In the genomic region with DNA sequence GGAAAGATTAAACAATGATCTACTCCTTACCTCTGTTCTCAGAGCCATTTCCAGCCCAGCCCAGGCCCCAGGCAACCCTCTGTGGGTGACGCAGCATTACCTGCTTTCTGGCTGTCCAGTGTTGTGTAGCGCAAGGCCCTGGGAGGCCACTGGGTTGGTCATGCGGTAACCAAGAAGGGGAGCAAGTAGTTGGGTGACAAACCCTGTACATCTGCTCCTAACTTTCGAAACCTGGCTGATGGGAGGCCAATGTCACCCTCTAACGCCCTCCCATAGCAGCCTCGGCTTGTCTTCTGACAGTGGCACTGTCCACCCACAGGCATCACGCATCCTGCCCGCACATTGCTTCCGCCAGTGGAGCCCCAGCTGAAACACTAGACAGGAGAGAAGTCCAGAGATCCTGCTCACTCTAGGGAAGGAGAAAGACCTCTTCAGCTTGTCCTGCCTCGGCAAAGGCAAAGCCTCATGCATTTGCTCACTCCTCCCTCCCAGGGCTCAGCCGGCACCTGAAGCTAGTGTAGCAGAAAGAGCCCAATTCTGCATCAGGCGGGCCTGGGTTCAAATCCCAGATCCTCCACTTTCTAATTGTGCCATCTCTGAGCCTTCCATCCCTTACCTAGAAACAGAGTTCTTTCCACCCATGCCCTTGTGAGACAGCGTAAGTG, we compare ENCODE assay signal across 16 cellular contexts.
A peak's percentile ranks its signal among the peaks of the same experiment; 100 is the strongest.
DNase-seq lines count a peak whose midpoint lies in the region; TF ChIP-seq lines count a peak whose summit lies in the region.
"Had no signal": no experiment of that assay in that cellular context is flagged by ENCODE, and none has a peak within 500 bp of the region (broad histone marks: within the 10 kb centered on the region; RNA-seq: fewer than 3 reads in every experiment).

No MANE protein-coding gene starts in this region.

- BruUV-seq in MCF 10A (replicated peaks; lab: Mats Ljungman, UMichigan), result no TSS peak

- 94 to 99% methylated on average over 9 to 13 of the region's 13 CpGs for WGBS in endodermal cell (ENCODE audit: insufficient coverage in 1 of 2, insufficient read length in 1 of 2), 2 experiments
- WGBS in spleen, 5 donors, result 90 to 97% (median 92%) methylated on average over 13 of the region's 13 CpGs

- intact Hi-C loops in spleen (cut with DNase I; ENCODE audit: low total_unique reads) (no loop called here), MCF 10A (cut with micrococcal nuclease) (no loop called here)

- H3K27ac Mint-ChIP-seq in endodermal cell (no peak overlapping the region), MCF 10A (ENCODE audit: low read depth, unreplicated experiment) (no peak overlapping the region)

- TF ChIP-seq POLR2A in Peyer's patch (IDR thresholded peaks at IDR 0.05) (no peak), spleen (IDR thresholded peaks at IDR 0.05) (no peak)

- H3K4me1 Mint-ChIP-seq in endodermal cell (no peaks in the 10 kb centered on the region), MCF 10A (ENCODE audit: insufficient read depth, unreplicated experiment) (no peaks in the 10 kb centered on the region)

- POLR2A ChIA-PET in MCF 10A (lab: Yijun Ruan, JAX), result no interaction called here

- H3K27me3 Mint-ChIP-seq in endodermal cell (ENCODE audit: insufficient read depth) (no peaks in the 10 kb centered on the region), MCF 10A (ENCODE audit: insufficient read depth, unreplicated experiment) (no peaks in the 10 kb centered on the region)

- H3K9me3 Mint-ChIP-seq in endodermal cell, result peaks cover 18% of the 10 kb centered on the region
- peaks cover 20% of the 10 kb centered on the region for H3K9me3 Mint-ChIP-seq in MCF 10A (ENCODE audit: unreplicated experiment)

- no peaks in the 10 kb centered on the region for H3K36me3 Mint-ChIP-seq in endodermal cell (ENCODE audit: low read depth)
- H3K36me3 Mint-ChIP-seq in MCF 10A (ENCODE audit: insufficient read depth, unreplicated experiment), result no peaks in the 10 kb centered on the region

- H3K36me3 ChIP-seq in Peyer's patch (no peaks in the 10 kb centered on the region), endodermal cell (ENCODE audit: control insufficient read depth, insufficient read depth, low read length) (no peaks in the 10 kb centered on the region), spleen (no peaks in the 10 kb centered on the region)

- CTCF ChIA-PET in MCF 10A (lab: Yijun Ruan, JAX), result no interaction called here

- no peaks in the 10 kb centered on the region for H3K4me1 ChIP-seq in Peyer's patch
- H3K4me1 ChIP-seq in endodermal cell (ENCODE audit: control insufficient read depth, insufficient read depth, low read length), result no peaks in the 10 kb centered on the region
- H3K4me1 ChIP-seq in spleen, result no peaks in the 10 kb centered on the region

- TF ChIP-seq CTCF in Peyer's patch (IDR thresholded peaks at IDR 0.05) (no peak), endodermal cell (conservative IDR thresholded peaks at IDR 0.05) (no peak), spleen (IDR thresholded peaks at IDR 0.05 in 8 of 11, conservative IDR thresholded peaks at IDR 0.05 in 3 of 11) (no peak), MCF 10A (IDR thresholded peaks at IDR 0.05; ENCODE audit: unreplicated experiment) (no peak)

- H3K27ac ChIP-seq in Peyer's patch, result no peak overlapping the region
- H3K27ac ChIP-seq in endodermal cell (ENCODE audit: low read depth, low read length), result no peak overlapping the region
- no peak overlapping the region for H3K27ac ChIP-seq in spleen

- no peak overlapping the region for H3K9ac ChIP-seq in endodermal cell (ENCODE audit: extremely low read depth, low read length, poor library complexity, severe bottlenecking)

- no peaks in the 10 kb centered on the region for H3K27me3 ChIP-seq in Peyer's patch
- no peaks in the 10 kb centered on the region for H3K27me3 ChIP-seq in endodermal cell (ENCODE audit: control insufficient read depth, insufficient read depth, low read length, poor library complexity, severe bottlenecking)
- no peaks in the 10 kb centered on the region for H3K27me3 ChIP-seq in spleen (replicated peaks in 1 of 7)
- H3K27me3 ChIP-seq: MG63 had no signal

- H3K4me3 Mint-ChIP-seq in endodermal cell (no peak overlapping the region), MCF 10A (ENCODE audit: unreplicated experiment) (no peak overlapping the region)

- H3K9me3 ChIP-seq in Peyer's patch, result peaks cover 0 to 3% (median 0%) of the 10 kb centered on the region in 4 donors
- H3K9me3 ChIP-seq in endodermal cell (ENCODE audit: control insufficient read depth, low read length), result peaks cover 18% of the 10 kb centered on the region
- peaks cover 0 to 23% (median 19%) of the 10 kb centered on the region in 8 donors for H3K9me3 ChIP-seq in spleen

- peak; percentile 10 for DNase-seq in activated T-cell treated with anti-CD3 and anti-CD28 coated beads, Interleukin-2, amount 50 U/mL, for 1 hour
- DNase-seq in activated T-cell treated with anti-CD3 and anti-CD28 coated beads for 4 hours, result no peak
- DNase-seq in Peyer's patch, result peak in 2 of 3 donors; percentile 25 to 31
- DNase-seq in endodermal cell, result peak; percentile 32
- DNase-seq in spleen, result peak; percentile 47
- DNase-seq in MCF 10A (ENCODE audit: unreplicated experiment), result no peak
- no peak for DNase-seq in effector CD4-positive, alpha-beta T cell
- no peak for DNase-seq in stimulated activated CD4-positive, alpha-beta T cell treated with anti-CD3 and anti-CD28 coated beads, Interleukin-4, amount 100 ng/mL, for 4 hours
- DNase-seq: C1 segment of cervical spinal cord, DMS 273 treated with DMSO at 0.1 percent for 48 hours, KG1, MG63, NCI-H1105 treated with DMSO at 0.1 percent for 48 hours, NCI-H187, NCI-H446, PC-3 had no signal

- H3K4me3 ChIP-seq in Peyer's patch (no peak overlapping the region), endodermal cell (ENCODE audit: low read length) (no peak overlapping the region), spleen (no peak overlapping the region)
- H3K4me3 ChIP-seq: MG63 had no signal

Comparison
In these comparisons a context has a peak if more than half of its experiments do, and no peak if none do; other contexts are left out.
1. DNase-seq: peak in activated T-cell treated with anti-CD3 and anti-CD28 coated beads, Interleukin-2, amount 50 U/mL, for 1 hour (single experiment), Peyer's patch (2 of 3), endodermal cell (single experiment) and spleen (single experiment); none in activated T-cell treated with anti-CD3 and anti-CD28 coated beads for 4 hours (single experiment), MCF 10A (single experiment), effector CD4-positive, alpha-beta T cell (single experiment) and stimulated activated CD4-positive, alpha-beta T cell treated with anti-CD3 and anti-CD28 coated beads, Interleukin-4, amount 100 ng/mL, for 4 hours (0 of 2).